Comparison of ENCODE assay signal across 9 cellular contexts in the genomic region with DNA sequence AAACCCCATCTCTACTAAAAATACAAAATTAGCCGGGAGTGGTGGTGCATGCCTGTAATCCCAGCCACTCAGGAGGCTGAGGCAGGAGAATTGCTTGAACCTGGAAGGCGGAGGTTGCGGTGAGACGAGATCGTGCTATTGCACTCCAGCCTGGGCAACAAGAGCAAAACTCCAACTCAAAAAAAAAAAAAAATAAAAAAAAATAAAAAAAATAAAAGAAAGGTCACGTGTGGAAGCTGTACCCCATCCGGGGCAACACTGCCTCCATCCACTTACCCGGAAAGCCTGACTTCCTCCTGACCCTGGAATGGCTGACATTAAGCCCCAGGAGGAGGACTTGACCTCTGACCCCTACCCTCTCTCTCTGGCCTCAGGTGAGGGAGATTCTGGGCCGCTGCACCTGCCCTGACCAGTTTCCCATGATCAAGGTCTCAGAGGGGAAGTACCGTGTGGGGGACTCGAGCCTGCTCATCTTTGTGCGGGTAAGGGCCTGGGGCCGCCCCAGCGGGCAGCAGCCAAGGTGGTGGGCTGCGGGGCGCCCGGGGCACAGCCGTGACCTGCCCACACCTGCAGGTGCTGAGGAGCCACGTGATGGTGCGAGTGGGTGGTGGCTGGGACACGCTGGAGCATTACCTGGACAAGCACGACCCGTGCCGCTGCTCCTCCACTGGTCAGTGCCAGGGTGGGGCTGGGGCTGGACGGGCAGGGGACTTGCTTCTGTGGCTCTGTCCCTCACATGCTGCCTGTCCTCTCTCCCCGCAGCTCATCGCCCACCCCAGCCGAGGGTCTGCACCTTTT. TPM values are rescaled to one million over a fixed set of nuclear protein-coding genes. Genes with fewer than 3 reads are reported as not detected.
A peak's percentile ranks its signal among the peaks of the same experiment; 100 is the strongest.
DNase-seq lines count a peak whose midpoint lies in the region; ATAC-seq, FAIRE-seq and TF ChIP-seq lines count a peak whose summit lies in the region.
"Had no signal": no experiment of that assay in that cellular context is flagged by ENCODE, and none has a peak within 500 bp of the region (broad histone marks: within the 10 kb centered on the region; RNA-seq: fewer than 3 reads in every experiment).

No MANE protein-coding gene starts in this region.

- no peak for TF ChIP-seq POLR2A in lower leg skin (IDR thresholded peaks at IDR 0.05)

- H3K9me3 Mint-ChIP-seq in osteocyte (ENCODE audit: unreplicated experiment) = no peaks in the 10 kb centered on the region

- H3K27ac Mint-ChIP-seq in osteocyte (ENCODE audit: unreplicated experiment) = peak overlapping the region; percentile 97

- H3K9me3 ChIP-seq in esophagus (ENCODE audit: control insufficient read depth in 2 of 2, insufficient read depth in 1 of 2, low read depth in 1 of 2, low read length in 1 of 2) (no peaks in the 10 kb centered on the region), aorta (ENCODE audit: control insufficient read depth, low read length) (no peaks in the 10 kb centered on the region)

- intact Hi-C loops in Right ventricle myocardium inferior (cut with DNase I) = loop anchor here (2.0 kb wide), 1 partner anchor 33 kb away; no protein-coding TSS in a partner anchor
- intact Hi-C loops in left ventricle myocardium superior (cut with micrococcal nuclease) = no loop called here
- intact Hi-C loops in aorta (cut with DNase I) = loop anchor here in 1 of 2 donors (5.0 kb wide), 1 partner anchor 77 kb away; the partner anchor contains the start of gene AP1B1
- intact Hi-C loops in lower leg skin (cut with DNase I; ENCODE audit: low total_unique reads) = no loop called here

- FAIRE-seq in frontal cortex (lab: Jason Lieb, UNC) = no peak

- H3K4me1 ChIP-seq in esophagus (ENCODE audit: control insufficient read depth in 2 of 2, insufficient read depth in 2 of 2, low read length in 1 of 2) (peaks cover 26 to 52% of the 10 kb centered on the region in 2 donors), aorta (ENCODE audit: control insufficient read depth in 1 of 2, insufficient read depth in 2 of 2, low read length in 2 of 2) (no peaks in the 10 kb centered on the region)

- peak overlapping the region; percentile 69 to 81 for H3K27ac ChIP-seq in esophagus (ENCODE audit: low read depth in 2 of 2, low read length in 1 of 2)
- peak overlapping the region in 1 of 2 donors; percentile 72 for H3K27ac ChIP-seq in aorta (ENCODE audit: low read depth in 1 of 2, low read length in 2 of 2)

- peaks cover 13% of the 10 kb centered on the region for H3K27me3 Mint-ChIP-seq in osteocyte (ENCODE audit: unreplicated experiment)

- H3K4me3 ChIP-seq in esophagus (ENCODE audit: low read depth in 1 of 2, low read length in 2 of 2) (no peak overlapping the region), aorta (ENCODE audit: low read length in 2 of 2) (no peak overlapping the region), lower leg skin (ENCODE audit: low read depth, poor library complexity, severe bottlenecking) (no peak overlapping the region)

- peaks cover 47% of the 10 kb centered on the region for H3K4me1 Mint-ChIP-seq in osteocyte (ENCODE audit: unreplicated experiment)

- WGBS in esophagus, 2 donors = 42 to 53% methylated on average over 26 to 28 of the region's 28 CpGs
- WGBS in aorta, 2 donors = 48 to 57% methylated on average over 27 to 28 of the region's 28 CpGs
- 43 to 44% methylated on average over 28 of the region's 28 CpGs for WGBS in lower leg skin, 2 donors

- ATAC-seq in Right ventricle myocardium inferior (no peak), left ventricle myocardium superior (no peak), aorta (ENCODE audit: low FRiP score) (peak; percentile 2), GM21515 (IDR thresholded peaks at IDR 0.05; ENCODE audit: unreplicated experiment) (no peak)

- no peaks in the 10 kb centered on the region for H3K36me3 Mint-ChIP-seq in osteocyte (ENCODE audit: unreplicated experiment)

- H3K27me3 ChIP-seq in esophagus (ENCODE audit: control insufficient read depth in 1 of 2, insufficient read depth in 2 of 2, low read length in 2 of 2) (peaks cover 0 to 16% of the 10 kb centered on the region in 2 donors), aorta (ENCODE audit: control insufficient read depth in 1 of 2, insufficient read depth in 2 of 2, low read length in 1 of 2) (no peaks in the 10 kb centered on the region)

- no peaks in the 10 kb centered on the region for H3K36me3 ChIP-seq in esophagus (ENCODE audit: control insufficient read depth in 2 of 2, insufficient read depth in 2 of 2, low read length in 1 of 2)
- H3K36me3 ChIP-seq in aorta (ENCODE audit: control insufficient read depth in 1 of 2, insufficient read depth in 2 of 2, low read length in 1 of 2) = no peaks in the 10 kb centered on the region

- TF ChIP-seq CTCF in osteocyte (IDR thresholded peaks at IDR 0.05) = no peak
- TF ChIP-seq CTCF in lower leg skin (IDR thresholded peaks at IDR 0.05) = no peak

- DNase-seq in Right ventricle myocardium inferior (ENCODE audit: missing footprints) (peak; percentile 80), left ventricle myocardium superior (no peak), osteocyte (ENCODE audit: extremely low spot score, unreplicated experiment) (no peak), aorta (peak in 1 of 2 donors; percentile 35), frontal cortex (ENCODE audit: low spot score in 2 of 2) (no peak), lower leg skin (ENCODE audit: low spot score in 2 of 2) (no peak)
- DNase-seq: NCI-H1436 treated with DMSO at 0.1 percent for 48 hours had no signal

- no peak overlapping the region for H3K4me3 Mint-ChIP-seq in osteocyte (ENCODE audit: unreplicated experiment)

RNA-seq across cellular contexts. Expression of gene GAS2L1, which starts 3.8 kb away (rescaled TPM):
- 24.3 TPM for total RNA-seq in Right ventricle myocardium inferior
- total RNA-seq in left ventricle myocardium superior = 23.2 TPM
- 10 to 100 TPM; 24.3 to 25.2 TPM for polyA plus RNA-seq in esophagus
- total RNA-seq in osteocyte = 21.6 and 22.3 TPM in 2 replicates
- 10 to 100 TPM; 21.0 to 22.3 TPM for total RNA-seq in aorta
- 10 to 100 TPM; 11.4 to 21.5 TPM for polyA plus RNA-seq in aorta
- total RNA-seq in frontal cortex = 2.9 TPM
- total RNA-seq in lower leg skin = 10 to 100 TPM; 58.0 to 75.0 (median 67.8) TPM

RNA-seq across cellular contexts. Expression of gene RASL10A, which starts 5.2 kb away (rescaled TPM):
- total RNA-seq in Right ventricle myocardium inferior (1.1 TPM), left ventricle myocardium superior (1.2 TPM), osteocyte (not detected in 2 replicates), aorta (1 to 10 TPM; 3.0 to 3.5 TPM), frontal cortex (2.0 TPM), lower leg skin (1 to 10 TPM in 2 of 4 donors, under 1 TPM in 2; 0.17 to 2.9 (median 0.80) TPM)
- polyA plus RNA-seq in esophagus (1 to 10 TPM in 1 of 2 donors, under 1 TPM in 1; 0.48 to 1.0 TPM), aorta (under 1 TPM in 1 of 2 donors, not detected in 1; 0.49 TPM)

RNA-seq across cellular contexts. Expression of gene EWSR1, which starts 42.2 kb away (rescaled TPM):
- total RNA-seq in Right ventricle myocardium inferior (112 TPM), left ventricle myocardium superior (121 TPM), osteocyte (218 and 228 TPM in 2 replicates), aorta (100 to 1,000 TPM; 176 to 184 TPM), frontal cortex (205 TPM), lower leg skin (100 to 1,000 TPM; 128 to 169 (median 149) TPM)
- polyA plus RNA-seq in esophagus (100 to 1,000 TPM; 103 to 138 TPM), aorta (100 to 1,000 TPM in 1 of 2 donors, 10 to 100 TPM in 1; 74.8 to 207 TPM)

RNA-seq across cellular contexts. Expression of gene RHBDD3, which starts 42.5 kb away (rescaled TPM):
- 11.6 TPM for total RNA-seq in Right ventricle myocardium inferior
- total RNA-seq in left ventricle myocardium superior = 16.6 TPM
- polyA plus RNA-seq in esophagus = 10 to 100 TPM; 15.1 to 20.9 TPM
- total RNA-seq in osteocyte = 41.0 and 45.8 TPM in 2 replicates
- 10 to 100 TPM in 1 of 2 donors, 1 to 10 TPM in 1; 9.0 to 17.4 TPM for total RNA-seq in aorta
- 10 to 100 TPM in 1 of 2 donors, 1 to 10 TPM in 1; 5.5 to 19.4 TPM for polyA plus RNA-seq in aorta
- 14.7 TPM for total RNA-seq in frontal cortex
- total RNA-seq in lower leg skin = 10 to 100 TPM in 3 of 4 donors, 1 to 10 TPM in 1; 8.9 to 24.1 (median 20.5) TPM
